In the genomic region with DNA sequence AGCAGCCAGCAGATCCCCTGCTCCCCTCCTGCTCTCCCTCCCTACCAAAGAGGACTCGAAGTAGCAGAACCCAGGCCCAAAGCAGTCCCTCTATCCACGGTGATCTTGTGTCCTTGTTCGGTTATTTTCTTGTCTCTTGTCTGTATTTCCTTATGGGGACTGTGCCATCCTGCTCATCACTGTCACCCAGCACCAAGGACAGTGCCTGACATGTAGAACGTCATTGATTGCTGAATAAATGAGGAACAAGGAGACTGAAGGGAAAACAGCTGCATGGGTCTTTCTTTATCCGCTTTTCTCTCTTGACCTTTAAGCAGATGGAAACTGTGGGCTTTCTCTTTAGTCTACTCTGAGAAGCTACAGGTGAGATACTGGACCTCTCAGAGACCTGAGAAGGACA, we compare ENCODE assay signal across 16 cellular contexts. TPM values are rescaled to one million over a fixed set of nuclear protein-coding genes. Genes with fewer than 3 reads are reported as not detected.
"Had no signal": no experiment of that assay in that cellular context is flagged by ENCODE, and none has a peak within 500 bp of the region (broad histone marks: within the 10 kb centered on the region; RNA-seq: fewer than 3 reads in every experiment).

No MANE protein-coding gene starts in this region.

- H3K27me3 ChIP-seq: adrenal gland, gastroesophageal sphincter, sigmoid colon had no signal

- H3K9me3 ChIP-seq: adrenal gland, gastroesophageal sphincter, left ventricle myocardium inferior, sigmoid colon had no signal

- H3K4me3 ChIP-seq: adrenal gland, gastroesophageal sphincter, left ventricle myocardium inferior, sigmoid colon had no signal

- DNase-seq: activated CD4-positive, alpha-beta T cell treated with anti-CD3 and anti-CD28 coated beads for 48 hours; activated naive CD4-positive, alpha-beta T cell treated with anti-CD3 and anti-CD28 coated beads, Interleukin-2, amount 50 U/mL, for 16 hours; activated T-cell treated with anti-CD3 and anti-CD28 coated beads for 4 hours; adrenal gland; cerebellar nuclear complex; left ventricle myocardium inferior; mesenchymal stem cell; sigmoid colon; stimulated activated CD4-positive, alpha-beta T cell treated with anti-CD3 and anti-CD28 coated beads, Interleukin-12 subunit alpha, Interleukin-12 subunit beta, amount 100 ng/mL, for 4 hours; stimulated activated CD4-positive, alpha-beta T cell treated with anti-CD3 and anti-CD28 coated beads, Interleukin-2, amount 100 ng/mL, for 48 hours had no signal

- FAIRE-seq: keratinocyte had no signal

- H3K36me3 ChIP-seq: adrenal gland, gastroesophageal sphincter, left ventricle myocardium inferior, sigmoid colon had no signal

- H3K27ac ChIP-seq: adrenal gland, gastroesophageal sphincter, left ventricle myocardium inferior, sigmoid colon had no signal

- H3K4me1 ChIP-seq: adrenal gland, gastroesophageal sphincter, sigmoid colon had no signal

- ATAC-seq: activated T-helper 17 cell treated with anti-CD3 and anti-CD28 coated beads, Interleukin-2, amount 50 U/mL, for 72 hours; gastroesophageal sphincter; natural killer cell treated with Interleukin-12 subunit alpha and Interleukin-12 subunit beta and Interleukin-15 and Interleukin-18, amount 100 ng/mL, for 72 hours had no signal

RNA-seq across cellular contexts. Expression of gene ZNF831, which starts 29.4 kb away (rescaled TPM):
- total RNA-seq: epithelial cell of proximal tubule, pulmonary artery endothelial cell had no signal
- polyA plus RNA-seq: keratinocyte had no signal
